ENCODE assay signal across 1 cellular context in genomic region chrX:71536285-71536684, GRCh38.
TF ChIP-seq lines count a peak whose summit lies in the region.

No MANE protein-coding gene starts in this region.

TF ChIP-seq in K562, 482 proteins besides CTCF, POLR2A, EP300 and RAD21 (continued from another document):
- TF ChIP-seq ZBTB49 (CRISPR knock-in tag; IDR thresholded peaks at IDR 0.05; ENCODE audit: borderline replicate concordance) (no peak), RHOXF2B (CRISPR knock-in tag; conservative IDR thresholded peaks at IDR 0.05) (no peak), CBFA2T2 (conservative IDR thresholded peaks at IDR 0.05) (no peak), ZNF766 (CRISPR knock-in tag; conservative IDR thresholded peaks at IDR 0.05) (no peak), KDM4B (IDR thresholded peaks at IDR 0.05; ENCODE audit: borderline replicate concordance in 2 of 2, low read depth in 1 of 2) (no peak), ZNF436 (CRISPR knock-in tag; IDR thresholded peaks at IDR 0.05) (no peak)
